25 cellular contexts compared by ENCODE assay signal in the genomic region with DNA sequence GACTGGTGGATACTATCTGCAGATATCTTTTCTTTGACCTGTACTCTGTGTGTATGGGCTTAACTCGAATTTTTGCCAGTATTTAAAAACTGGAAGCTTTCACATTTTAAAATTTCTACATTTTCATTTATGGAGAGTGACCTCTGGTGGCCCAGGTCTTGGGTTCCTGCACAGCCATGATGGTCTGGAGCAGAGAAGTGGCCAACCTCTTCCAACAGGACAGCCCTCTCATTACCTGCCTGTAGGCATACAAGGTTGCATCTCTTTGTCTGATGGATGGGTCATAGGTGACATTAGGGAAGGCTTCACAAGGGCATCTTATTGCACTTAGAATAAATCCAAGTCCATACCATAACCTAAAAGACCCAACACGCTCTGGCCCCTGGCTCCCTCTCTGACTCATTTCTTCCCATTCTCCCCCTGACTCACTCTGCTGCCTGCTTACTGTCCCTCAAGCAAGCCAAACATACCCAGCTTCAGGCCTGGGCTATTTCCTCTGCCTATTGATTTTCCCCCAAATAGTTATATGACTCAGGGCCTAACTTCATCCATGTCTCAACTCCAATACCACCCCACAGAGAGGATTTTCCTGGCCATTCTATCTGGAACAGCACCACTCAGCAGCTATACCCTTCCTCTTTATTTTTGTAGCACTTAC.
DNase-seq lines count a peak whose midpoint lies in the region; ATAC-seq, FAIRE-seq and TF ChIP-seq lines count a peak whose summit lies in the region.
"Had no signal": no experiment of that assay in that cellular context is flagged by ENCODE, and none has a peak within 500 bp of the region (broad histone marks: within the 10 kb centered on the region; RNA-seq: fewer than 3 reads in every experiment).

No MANE protein-coding gene starts in this region.

- intact Hi-C loops in activated CD8-positive, alpha-beta T cell treated with anti-CD3 and anti-CD28 coated beads for 36 hours (cut with micrococcal nuclease): no loop called here

- no peak overlapping the region for H3K9ac ChIP-seq in astrocyte (ENCODE audit: low read length)

- CTCF ChIA-PET in activated CD8-positive, alpha-beta T cell treated with anti-CD3 and anti-CD28 coated beads for 36 hours (lab: Charles Lee): interaction anchor here (0.9 to 1.3 kb wide), 2 partner anchors 14 to 73 kb away, joined by 3 read pairs; no protein-coding TSS in a partner anchor
- CTCF ChIA-PET in HEK293T (lab: Yijun Ruan, JAX): interaction anchor here (0.9 kb wide), 1 partner anchor 8 kb away, joined by 3 read pairs; no protein-coding TSS in a partner anchor

- TF ChIP-seq CTCF in astrocyte (IDR thresholded peaks at IDR 0.05; ENCODE audit: insufficient read depth, low read depth, low read length): no peak
- peak; percentile 0 for TF ChIP-seq CTCF in fibroblast of the aortic adventitia (IDR thresholded peaks at IDR 0.05; ENCODE audit: insufficient read depth, low read length)
- TF ChIP-seq CTCF in activated CD8-positive, alpha-beta T cell treated with anti-CD3 and anti-CD28 coated beads for 36 hours (IDR thresholded peaks at IDR 0.05): no peak

- H3K27ac Mint-ChIP-seq in astrocyte (ENCODE audit: unreplicated experiment): peak overlapping the region; percentile 47
- H3K27ac Mint-ChIP-seq in natural killer cell treated with Interleukin-12 subunit alpha and Interleukin-12 subunit beta and Interleukin-15 and Interleukin-18, amount 100 ng/mL, for 72 hours: no peak overlapping the region
- H3K27ac Mint-ChIP-seq in activated CD8-positive, alpha-beta T cell treated with anti-CD3 and anti-CD28 coated beads for 36 hours: no peak overlapping the region
- H3K27ac Mint-ChIP-seq: CD4-positive, alpha-beta T cell; stimulated activated effector memory CD8-positive, alpha-beta T cell treated with anti-CD3 and anti-CD28 coated beads, Interleukin-12 subunit alpha, Interleukin-12 subunit beta, amount 100 ng/mL, for 72 hours; T-helper 2 cell treated with Interferon-gamma antibody and Interleukin-4, amounts not matched to agents 5 μg/mL and 100 μg/mL, for 36 hours; type B pancreatic cell had no signal

- no peaks in the 10 kb centered on the region for H3K36me3 ChIP-seq in astrocyte (ENCODE audit: insufficient read depth, low read length)
- H3K36me3 ChIP-seq: SJCRH30 had no signal

- no peak overlapping the region for H3K4me3 ChIP-seq in astrocyte (ENCODE audit: insufficient read depth, low read depth, low read length)
- no peak overlapping the region for H3K4me3 ChIP-seq in fibroblast of the aortic adventitia (ENCODE audit: low read depth, low read length)
- H3K4me3 ChIP-seq: A549, SJCRH30 had no signal

- peak overlapping the region; percentile 18 for H3K27ac ChIP-seq in astrocyte (ENCODE audit: low read depth, low read length)
- H3K27ac ChIP-seq: A549, SJCRH30 had no signal

- POLR2A ChIA-PET in activated CD8-positive, alpha-beta T cell treated with anti-CD3 and anti-CD28 coated beads for 36 hours (lab: Charles Lee): no interaction called here
- POLR2A ChIA-PET in HEK293T (lab: Yijun Ruan, JAX): no interaction called here

- H3K4me1 ChIP-seq in astrocyte (ENCODE audit: insufficient read depth, low read length): peaks cover 26% of the 10 kb centered on the region
- H3K4me1 ChIP-seq: A549 had no signal

- H2AFZ ChIP-seq in astrocyte (ENCODE audit: low read depth, low read length): no peak overlapping the region

- no peak overlapping the region for H3K4me3 Mint-ChIP-seq in astrocyte (ENCODE audit: unreplicated experiment)
- no peak overlapping the region for H3K4me3 Mint-ChIP-seq in natural killer cell treated with Interleukin-12 subunit alpha and Interleukin-12 subunit beta and Interleukin-15 and Interleukin-18, amount 100 ng/mL, for 72 hours
- no peak overlapping the region for H3K4me3 Mint-ChIP-seq in activated CD8-positive, alpha-beta T cell treated with anti-CD3 and anti-CD28 coated beads for 36 hours
- H3K4me3 Mint-ChIP-seq: CD4-positive, alpha-beta T cell; stimulated activated effector memory CD8-positive, alpha-beta T cell treated with anti-CD3 and anti-CD28 coated beads, Interleukin-12 subunit alpha, Interleukin-12 subunit beta, amount 100 ng/mL, for 72 hours; T-helper 2 cell treated with Interferon-gamma antibody and Interleukin-4, amounts not matched to agents 5 μg/mL and 100 μg/mL, for 36 hours; type B pancreatic cell had no signal

- H3K4me2 ChIP-seq in astrocyte (ENCODE audit: low read length): peak overlapping the region; percentile 42
- H3K4me2 ChIP-seq: A549 had no signal

- no peaks in the 10 kb centered on the region for H3K79me2 ChIP-seq in astrocyte (ENCODE audit: insufficient read depth, low read length)

- no peaks in the 10 kb centered on the region for H3K9me3 ChIP-seq in astrocyte (ENCODE audit: insufficient read depth, low read depth, low read length)
- H3K9me3 ChIP-seq: A549 had no signal

- H3K9me3 Mint-ChIP-seq in astrocyte (ENCODE audit: unreplicated experiment): no peaks in the 10 kb centered on the region
- H3K9me3 Mint-ChIP-seq in natural killer cell treated with Interleukin-12 subunit alpha and Interleukin-12 subunit beta and Interleukin-15 and Interleukin-18, amount 100 ng/mL, for 72 hours: no peaks in the 10 kb centered on the region
- no peaks in the 10 kb centered on the region for H3K9me3 Mint-ChIP-seq in activated CD8-positive, alpha-beta T cell treated with anti-CD3 and anti-CD28 coated beads for 36 hours
- H3K9me3 Mint-ChIP-seq: CD4-positive, alpha-beta T cell; stimulated activated effector memory CD8-positive, alpha-beta T cell treated with anti-CD3 and anti-CD28 coated beads, Interleukin-12 subunit alpha, Interleukin-12 subunit beta, amount 100 ng/mL, for 72 hours; T-helper 2 cell treated with Interferon-gamma antibody and Interleukin-4, amounts not matched to agents 5 μg/mL and 100 μg/mL, for 36 hours; type B pancreatic cell had no signal

- FAIRE-seq in astrocyte (lab: Jason Lieb, UNC): no peak
- FAIRE-seq: A549, endometrium, islet of Langerhans, small intestine had no signal

- DNase-seq in AG08395 (ENCODE audit: low spot score) (peak; percentile 17), HS-5 (ENCODE audit: low read depth) (peak; percentile 60), astrocyte (ENCODE audit: low read depth) (peak; percentile 78), fibroblast of the aortic adventitia (ENCODE audit: low read depth) (peak; percentile 52), germinal center (ENCODE audit: low spot score) (no peak), HEK293T (ENCODE audit: extremely low spot score) (no peak)
- no peak for DNase-seq in natural killer cell treated with Interleukin-12 subunit alpha and Interleukin-12 subunit beta and Interleukin-15 and Interleukin-18, amount 100 ng/mL, for 72 hours (ENCODE audit: low spot score)
- DNase-seq in activated CD8-positive, alpha-beta T cell treated with anti-CD3 and anti-CD28 coated beads for 36 hours: no peak
- DNase-seq: activated naive CD4-positive, alpha-beta T cell treated with anti-CD3 and anti-CD28 coated beads, Interleukin-2, amount 50 U/mL, for 16 hours; CD4-positive, alpha-beta T cell; DND-41; head of caudate nucleus; KG1; midbrain; NCI-H1436 treated with DMSO at 0.1 percent for 48 hours; NCI-H345; nucleus accumbens; SJCRH30; small intestine had no signal

- no peaks in the 10 kb centered on the region for H3K27me3 ChIP-seq in astrocyte (ENCODE audit: insufficient read depth, low read length)
- H3K27me3 ChIP-seq: SJCRH30 had no signal

- peaks cover under 1% of the 10 kb centered on the region for H3K27me3 Mint-ChIP-seq in astrocyte (ENCODE audit: low read depth, unreplicated experiment)
- peaks cover 5 to 17% of the 10 kb centered on the region in 2 donors for H3K27me3 Mint-ChIP-seq in natural killer cell treated with Interleukin-12 subunit alpha and Interleukin-12 subunit beta and Interleukin-15 and Interleukin-18, amount 100 ng/mL, for 72 hours
- peaks cover 8% of the 10 kb centered on the region for H3K27me3 Mint-ChIP-seq in activated CD8-positive, alpha-beta T cell treated with anti-CD3 and anti-CD28 coated beads for 36 hours
- H3K27me3 Mint-ChIP-seq: type B pancreatic cell had no signal

- no peaks in the 10 kb centered on the region for H3K36me3 Mint-ChIP-seq in astrocyte (ENCODE audit: low read depth, unreplicated experiment)
- H3K36me3 Mint-ChIP-seq in natural killer cell treated with Interleukin-12 subunit alpha and Interleukin-12 subunit beta and Interleukin-15 and Interleukin-18, amount 100 ng/mL, for 72 hours: no peaks in the 10 kb centered on the region
- H3K36me3 Mint-ChIP-seq in activated CD8-positive, alpha-beta T cell treated with anti-CD3 and anti-CD28 coated beads for 36 hours (ENCODE audit: low read depth): no peaks in the 10 kb centered on the region
- H3K36me3 Mint-ChIP-seq: stimulated activated effector memory CD8-positive, alpha-beta T cell treated with anti-CD3 and anti-CD28 coated beads, Interleukin-12 subunit alpha, Interleukin-12 subunit beta, amount 100 ng/mL, for 72 hours; type B pancreatic cell had no signal

- ATAC-seq in natural killer cell treated with Interleukin-12 subunit alpha and Interleukin-12 subunit beta and Interleukin-15 and Interleukin-18, amount 100 ng/mL, for 72 hours: no peak
- ATAC-seq in activated CD8-positive, alpha-beta T cell treated with anti-CD3 and anti-CD28 coated beads for 36 hours: no peak
- ATAC-seq: A549; stimulated activated effector memory CD8-positive, alpha-beta T cell treated with anti-CD3 and anti-CD28 coated beads, Interleukin-12 subunit alpha, Interleukin-12 subunit beta, amount 100 ng/mL, for 72 hours had no signal

- H3K4me1 Mint-ChIP-seq in astrocyte (ENCODE audit: low read depth, unreplicated experiment): peaks cover 37% of the 10 kb centered on the region
- no peaks in the 10 kb centered on the region for H3K4me1 Mint-ChIP-seq in natural killer cell treated with Interleukin-12 subunit alpha and Interleukin-12 subunit beta and Interleukin-15 and Interleukin-18, amount 100 ng/mL, for 72 hours (ENCODE audit: low read depth in 2 of 2)
- no peaks in the 10 kb centered on the region for H3K4me1 Mint-ChIP-seq in activated CD8-positive, alpha-beta T cell treated with anti-CD3 and anti-CD28 coated beads for 36 hours (ENCODE audit: low read depth)
- H3K4me1 Mint-ChIP-seq: stimulated activated effector memory CD8-positive, alpha-beta T cell treated with anti-CD3 and anti-CD28 coated beads, Interleukin-12 subunit alpha, Interleukin-12 subunit beta, amount 100 ng/mL, for 72 hours had no signal

- no peaks in the 10 kb centered on the region for H4K20me1 ChIP-seq in astrocyte (ENCODE audit: insufficient read depth, low read length)

TF ChIP-seq in HEK293T, 16 proteins besides CTCF, POLR2A, EP300 and RAD21:
- no peak for TF ChIP-seq HDGF (IDR thresholded peaks at IDR 0.05; ENCODE audit: borderline replicate concordance)

Comparison
In these comparisons a context has a peak if more than half of its experiments do, and no peak if none do; other contexts are left out.
1. DNase-seq: peak in AG08395 (single experiment), HS-5 (single experiment), astrocyte (single experiment) and fibroblast of the aortic adventitia (single experiment); none in germinal center (single experiment), natural killer cell treated with Interleukin-12 subunit alpha and Interleukin-12 subunit beta and Interleukin-15 and Interleukin-18, amount 100 ng/mL, for 72 hours (single experiment), activated CD8-positive, alpha-beta T cell treated with anti-CD3 and anti-CD28 coated beads for 36 hours (single experiment) and HEK293T (single experiment).